Comparison of ENCODE assay signal across 8 cellular contexts in genomic region chr5:108748010-108748353, GRCh38. TPM values are rescaled to one million over a fixed set of nuclear protein-coding genes. Genes with fewer than 3 reads are reported as not detected.
DNase-seq lines count a peak whose midpoint lies in the region; ATAC-seq, FAIRE-seq and TF ChIP-seq lines count a peak whose summit lies in the region.

No MANE protein-coding gene starts in this region.

- no peak overlapping the region for H2BK15ac ChIP-seq in H9 (ENCODE audit: low read depth, low read length)

- TF ChIP-seq EP300 in gastroesophageal sphincter (IDR thresholded peaks at IDR 0.05): no peak

- peaks cover 5% of the 10 kb centered on the region for H3K23me2 ChIP-seq in H9 (ENCODE audit: insufficient read length, low read depth, low read length, poor library complexity, severe bottlenecking)

- no peak overlapping the region for H4K8ac ChIP-seq in H9 (replicated peaks; ENCODE audit: insufficient read length, low read depth, low read length)

- no peak for FAIRE-seq in D721Med (lab: Jason Lieb, UNC)

- H3K9ac ChIP-seq in H9 (ENCODE audit: extremely low read depth, insufficient read length, low read length): peak overlapping the region; percentile 91

- H4K5ac ChIP-seq in H9 (ENCODE audit: insufficient read length, low read depth, low read length): no peak overlapping the region

- H3K4me2 ChIP-seq in H9 (ENCODE audit: insufficient read depth, insufficient read length, low read length): peak overlapping the region; percentile 100

- H2BK120ac ChIP-seq in H9 (ENCODE audit: low read depth, low read length, poor library complexity, severe bottlenecking): no peak overlapping the region

- no peak overlapping the region for H4K91ac ChIP-seq in H9 (ENCODE audit: insufficient read length, low read depth, low read length)

- H3K4me3 Mint-ChIP-seq in H9: peak overlapping the region; percentile 85 to 94

- H3K27me3 Mint-ChIP-seq in H9 (ENCODE audit: low read depth): no peaks in the 10 kb centered on the region

- no peak overlapping the region for H2AFZ ChIP-seq in H9 (ENCODE audit: low read length)

- H4K20me1 ChIP-seq in H9 (ENCODE audit: control insufficient read depth, insufficient read depth, insufficient read length): no peaks in the 10 kb centered on the region

- no peak for TF ChIP-seq CTCF in H9 (conservative IDR thresholded peaks at IDR 0.05)
- no peak for TF ChIP-seq CTCF in WI38 (IDR thresholded peaks at IDR 0.05; ENCODE audit: low read depth, low read length)
- TF ChIP-seq CTCF in gastroesophageal sphincter (IDR thresholded peaks at IDR 0.05): no peak
- TF ChIP-seq CTCF in D721Med (IDR thresholded peaks at IDR 0.05; ENCODE audit: insufficient read depth, missing control alignments): no peak

- TF ChIP-seq POLR2A in gastroesophageal sphincter (IDR thresholded peaks at IDR 0.05): no peak

- WGBS in H9 (ENCODE audit: extremely low coverage, insufficient read length, low lambda C conversion rate): no CpG with 5 or more reads among the region's 10 CpGs
- WGBS in gastroesophageal sphincter (ENCODE audit: low coverage in 1 of 2), 2 donors: 0 to 4% methylated on average over 5 to 7 of the region's 10 CpGs

- peaks cover 27 to 29% of the 10 kb centered on the region in 2 experiments for H3K4me1 Mint-ChIP-seq in H9

- no peaks in the 10 kb centered on the region for H3K27me3 ChIP-seq in H9 (ENCODE audit: insufficient read depth, low read length)
- H3K27me3 ChIP-seq in gastroesophageal sphincter: no peaks in the 10 kb centered on the region

- H3K9me3 Mint-ChIP-seq in H9: no peaks in the 10 kb centered on the region

- H3K79me2 ChIP-seq in H9 (ENCODE audit: insufficient read depth, low read length): 0 out of 2 replicates have a peak, but pooled peaks cover 2% of the 10 kb centered on the region

- H3T11ph ChIP-seq in H9 (ENCODE audit: low read length): no peak overlapping the region

- H2AK5ac ChIP-seq in H9 (ENCODE audit: insufficient read length, low read length): no peak overlapping the region

- H3K9me3 ChIP-seq in H9 (ENCODE audit: control insufficient read depth, low read depth, low read length): no peaks in the 10 kb centered on the region
- H3K9me3 ChIP-seq in gastroesophageal sphincter: no peaks in the 10 kb centered on the region

- H3K18ac ChIP-seq in H9 (ENCODE audit: insufficient read length, low read depth, low read length): peak overlapping the region; percentile 52

- no peak overlapping the region for H2BK5ac ChIP-seq in H9 (ENCODE audit: insufficient read length, low read length)

- H3K14ac ChIP-seq in H9 (ENCODE audit: insufficient read depth, low read length): peak overlapping the region; percentile 27; the same call in 1 of the 2 replicates

- H3K56ac ChIP-seq in H9 (ENCODE audit: insufficient read length, low read depth, low read length): no peak overlapping the region

- peak overlapping the region; percentile 87 for H3K4me3 ChIP-seq in WI38 (ENCODE audit: low read depth, low read length)
- peak overlapping the region; percentile 86 to 87 for H3K4me3 ChIP-seq in gastroesophageal sphincter
- peak overlapping the region; percentile 84 for H3K4me3 ChIP-seq in skeletal muscle cell (ENCODE audit: low read depth, low read length)

- ATAC-seq in gastroesophageal sphincter: no peak

- H3K27ac Mint-ChIP-seq in H9: peak overlapping the region; percentile 96 to 99 (median 96)

- H3K27ac ChIP-seq in H9 (ENCODE audit: insufficient read length, low read depth, low read length) (peak overlapping the region; percentile 76), gastroesophageal sphincter (peak overlapping the region; percentile 83 to 99 (median 98))

- no peaks in the 10 kb centered on the region for H3K79me1 ChIP-seq in H9 (ENCODE audit: insufficient read depth, low read depth, low read length, poor library complexity, severe bottlenecking)

- DNase-seq in H9 (no peak), skeletal muscle cell (ENCODE audit: low read depth) (no peak), hepatic stellate cell (ENCODE audit: low spot score) (no peak), NCI-H1694 (lab: John Stamatoyannopoulos, UW) (no peak), Ammon's horn (ENCODE audit: low spot score) (no peak), D721Med (ENCODE audit: insufficient read length, low spot score) (no peak)

- H3K36me3 ChIP-seq in gastroesophageal sphincter: no peaks in the 10 kb centered on the region

- H2BK12ac ChIP-seq in H9 (ENCODE audit: insufficient read length, low read depth, low read length): no peak overlapping the region

- no peak overlapping the region for H2BK20ac ChIP-seq in H9 (ENCODE audit: low read depth, low read length, poor library complexity, severe bottlenecking)

- H3K36me3 Mint-ChIP-seq in H9 (ENCODE audit: insufficient read depth in 1 of 3, low read depth in 3 of 3): no peaks in the 10 kb centered on the region

- H3K23ac ChIP-seq in H9 (ENCODE audit: insufficient read length, low read depth, low read length): no peak overlapping the region

- H3K4me1 ChIP-seq in H9 (ENCODE audit: insufficient read depth, low read length) (peaks cover 3% of the 10 kb centered on the region; the same call in 1 of the 2 replicates), gastroesophageal sphincter (peaks cover 0 to 49% (median 0%) of the 10 kb centered on the region in 3 donors)

- no peak overlapping the region for H3K4ac ChIP-seq in H9 (ENCODE audit: low read depth, low read length)

RNA-seq across cellular contexts. Expression of gene FER, which starts 0.3 kb away (rescaled TPM):
- 16.5 and 18.0 TPM in 2 replicates for total RNA-seq in H9 (2021)
- total RNA-seq in gastroesophageal sphincter: 10 to 100 TPM; 23.2 to 45.3 (median 32.5) TPM
